8 cellular contexts compared by ENCODE assay signal in genomic region chr22:24106385-24107381, GRCh38.
DNase-seq lines count a peak whose midpoint lies in the region; ATAC-seq, FAIRE-seq and TF ChIP-seq lines count a peak whose summit lies in the region.

No MANE protein-coding gene starts in this region.

- H3K9me3 ChIP-seq in endodermal cell (ENCODE audit: control insufficient read depth, low read length) (peaks cover 10% of the 10 kb centered on the region), spleen (peaks cover 0 to 7% (median 4%) of the 10 kb centered on the region in 8 donors)

- no peak overlapping the region for H3K4me3 Mint-ChIP-seq in endodermal cell

- TF ChIP-seq CTCF in WI38 (IDR thresholded peaks at IDR 0.05; ENCODE audit: low read depth, low read length) (peak; percentile 20), endodermal cell (conservative IDR thresholded peaks at IDR 0.05) (no peak), spleen (IDR thresholded peaks at IDR 0.05 in 8 of 11, conservative IDR thresholded peaks at IDR 0.05 in 3 of 11) (peak in 10 of 11 experiments; percentile 18 to 64 (median 44))

- H3K4me1 ChIP-seq in endodermal cell (ENCODE audit: control insufficient read depth, insufficient read depth, low read length), result no peaks in the 10 kb centered on the region
- peaks cover 0 to 7% (median 0%) of the 10 kb centered on the region in 6 donors for H3K4me1 ChIP-seq in spleen

- TF ChIP-seq POLR2A in spleen (IDR thresholded peaks at IDR 0.05), result no peak

- H3K27me3 ChIP-seq in endodermal cell (ENCODE audit: control insufficient read depth, insufficient read depth, low read length, poor library complexity, severe bottlenecking) (no peaks in the 10 kb centered on the region), spleen (replicated peaks in 1 of 7) (no peaks in the 10 kb centered on the region)

- 94 to 100% methylated on average over 2 to 3 of the region's 3 CpGs for WGBS in endodermal cell (ENCODE audit: insufficient coverage in 1 of 2, insufficient read length in 1 of 2), 2 experiments
- 77 to 96% (median 84%) methylated on average over 3 of the region's 3 CpGs for WGBS in spleen, 5 donors

- peak; percentile 31 for DNase-seq in GM19239 (ENCODE audit: insufficient read length, low spot score)
- DNase-seq in endodermal cell, result no peak
- DNase-seq in spleen, result no peak
- no peak for DNase-seq in AG08395 (ENCODE audit: low spot score)
- no peak for DNase-seq in ureter (ENCODE audit: low spot score)

- peak overlapping the region; percentile 49 for H3K27ac Mint-ChIP-seq in endodermal cell

- H3K27ac ChIP-seq in endodermal cell (ENCODE audit: low read depth, low read length) (no peak overlapping the region), spleen (peak overlapping the region in 1 of 8 donors; percentile 11)

- H3K9ac ChIP-seq in endodermal cell (ENCODE audit: extremely low read depth, low read length, poor library complexity, severe bottlenecking), result no peak overlapping the region

- no peaks in the 10 kb centered on the region for H3K27me3 Mint-ChIP-seq in endodermal cell (ENCODE audit: insufficient read depth)

- peaks cover 38% of the 10 kb centered on the region for H3K36me3 ChIP-seq in endodermal cell (ENCODE audit: control insufficient read depth, insufficient read depth, low read length)
- peaks cover 0 to 91% (median 29%) of the 10 kb centered on the region in 6 donors for H3K36me3 ChIP-seq in spleen

- H3K4me3 ChIP-seq in WI38 (ENCODE audit: low read depth, low read length) (no peak overlapping the region), endodermal cell (ENCODE audit: low read length) (no peak overlapping the region), spleen (no peak overlapping the region)

- peaks cover 44% of the 10 kb centered on the region for H3K36me3 Mint-ChIP-seq in endodermal cell (ENCODE audit: low read depth)

- H3K4me1 Mint-ChIP-seq in endodermal cell, result no peaks in the 10 kb centered on the region

- peaks cover 4% of the 10 kb centered on the region for H3K9me3 Mint-ChIP-seq in endodermal cell

- ATAC-seq in HG03571 (IDR thresholded peaks at IDR 0.05; ENCODE audit: unreplicated experiment) (no peak), GM18867 (IDR thresholded peaks at IDR 0.05; ENCODE audit: unreplicated experiment) (no peak)

- FAIRE-seq in GM19239 (lab: Jason Lieb, UNC), result peak; percentile 96

- intact Hi-C loops in spleen (cut with DNase I; ENCODE audit: low total_unique reads), result no loop called here
